33 cellular contexts compared by ENCODE assay signal in genomic region chr10:99605351-99605750, GRCh38.
"Had no signal": no experiment of that assay in that cellular context is flagged by ENCODE, and none has a peak within 500 bp of the region (broad histone marks: within the 10 kb centered on the region; RNA-seq: fewer than 3 reads in every experiment).

No MANE protein-coding gene starts in this region.

- FAIRE-seq: astrocyte, bronchial epithelial cell, colon had no signal

- H3K27ac ChIP-seq: brain microvascular endothelial cell, esophagus muscularis mucosa, gastroesophageal sphincter, heart right ventricle, hepatocyte had no signal

- H3K9me3 ChIP-seq: esophagus muscularis mucosa, gastroesophageal sphincter, heart right ventricle had no signal

- H3K79me2 ChIP-seq: hepatocyte had no signal

- H3K27me3 ChIP-seq: brain microvascular endothelial cell, esophagus muscularis mucosa, hepatocyte had no signal

- H3K9me3 Mint-ChIP-seq: activated CD8-positive, alpha-beta T cell treated with anti-CD3 and anti-CD28 coated beads for 36 hours; activated T-cell treated with anti-CD3 and anti-CD28 coated beads, Interleukin-2, amount 50 U/mL, for 4 hours; activated T-helper 17 cell treated with anti-CD3 and anti-CD28 coated beads, Interleukin-2, amount 50 U/mL, for 72 hours; central memory CD8-positive, alpha-beta T cell; effector memory CD8-positive, alpha-beta T cell; T-helper 2 cell treated with Interferon-gamma antibody and Interleukin-4, amounts not matched to agents 5 μg/mL and 100 μg/mL, for 36 hours had no signal

- ATAC-seq: activated CD8-positive, alpha-beta T cell treated with anti-CD3 and anti-CD28 coated beads for 36 hours; activated T-cell treated with anti-CD3 and anti-CD28 coated beads, Interleukin-2, amount 50 U/mL, for 4 hours; activated T-helper 17 cell treated with anti-CD3 and anti-CD28 coated beads, Interleukin-2, amount 50 U/mL, for 72 hours; effector memory CD8-positive, alpha-beta T cell; gastroesophageal sphincter; heart right ventricle; T-helper 17 cell had no signal

- DNase-seq: activated CD4-positive, alpha-beta T cell treated with anti-CD3 and anti-CD28 coated beads for 1 hour; activated CD4-positive, alpha-beta T cell treated with anti-CD3 and anti-CD28 coated beads for 48 hours; activated CD4-positive, alpha-beta T cell treated with anti-CD3 and anti-CD28 coated beads, Interleukin-2, amount 50 U/mL, for 1 hour; activated CD4-positive, alpha-beta T cell treated with anti-CD3 and anti-CD28 coated beads, Interleukin-2, amount 50 U/mL, for 48 hours; activated CD8-positive, alpha-beta memory T cell treated with anti-CD3 and anti-CD28 coated beads for 24 hours; activated CD8-positive, alpha-beta T cell treated with anti-CD3 and anti-CD28 coated beads for 36 hours; activated effector memory CD4-positive, alpha-beta T cell treated with Interleukin-2 at 50 U/mL for 16 hours; activated gamma-delta T cell treated with Interleukin-2 at 50 U/mL for 16 hours; activated naive CD4-positive, alpha-beta T cell treated with anti-CD3 and anti-CD28 coated beads, Interleukin-2, amount 50 U/mL, for 16 hours; activated naive CD4-positive, alpha-beta T cell treated with Interleukin-2 at 50 U/mL for 16 hours; activated T-cell treated with anti-CD3 and anti-CD28 coated beads, Interleukin-2, amount 50 U/mL, for 4 hours; amniotic stem cell; anterior cingulate cortex; brain microvascular endothelial cell; cortex of kidney; dermis blood vessel endothelial cell; effector CD4-positive, alpha-beta T cell; effector memory CD8-positive, alpha-beta T cell; erythroblast; foreskin melanocyte; heart right ventricle; T-helper 17 cell; T1000 had no signal

- H2AFZ ChIP-seq: hepatocyte had no signal

- H3K4me1 Mint-ChIP-seq: activated T-helper 17 cell treated with anti-CD3 and anti-CD28 coated beads, Interleukin-2, amount 50 U/mL, for 72 hours; central memory CD8-positive, alpha-beta T cell had no signal

- H3K4me3 ChIP-seq: esophagus muscularis mucosa, gastroesophageal sphincter, heart right ventricle, hepatocyte had no signal

- H3K4me3 Mint-ChIP-seq: activated CD8-positive, alpha-beta T cell treated with anti-CD3 and anti-CD28 coated beads for 36 hours; activated naive CD8-positive, alpha-beta T cell; activated T-cell treated with anti-CD3 and anti-CD28 coated beads, Interleukin-2, amount 50 U/mL, for 4 hours; activated T-helper 17 cell treated with anti-CD3 and anti-CD28 coated beads, Interleukin-2, amount 50 U/mL, for 72 hours; central memory CD8-positive, alpha-beta T cell; effector memory CD8-positive, alpha-beta T cell; T-helper 17 cell; T-helper 2 cell treated with Interferon-gamma antibody and Interleukin-4, amounts not matched to agents 5 μg/mL and 100 μg/mL, for 36 hours had no signal

- H3K4me2 ChIP-seq: hepatocyte had no signal

- H3K4me1 ChIP-seq: esophagus muscularis mucosa, gastroesophageal sphincter, heart right ventricle had no signal

- H3K27ac Mint-ChIP-seq: activated CD8-positive, alpha-beta T cell treated with anti-CD3 and anti-CD28 coated beads for 36 hours; activated naive CD8-positive, alpha-beta T cell; activated T-helper 17 cell treated with anti-CD3 and anti-CD28 coated beads, Interleukin-2, amount 50 U/mL, for 72 hours; effector memory CD8-positive, alpha-beta T cell; T-helper 17 cell; T-helper 2 cell treated with Interferon-gamma antibody and Interleukin-4, amounts not matched to agents 5 μg/mL and 100 μg/mL, for 36 hours had no signal

- H3K36me3 ChIP-seq: brain microvascular endothelial cell had no signal
